ENCODE assay signal across 17 cellular contexts in the genomic region with DNA sequence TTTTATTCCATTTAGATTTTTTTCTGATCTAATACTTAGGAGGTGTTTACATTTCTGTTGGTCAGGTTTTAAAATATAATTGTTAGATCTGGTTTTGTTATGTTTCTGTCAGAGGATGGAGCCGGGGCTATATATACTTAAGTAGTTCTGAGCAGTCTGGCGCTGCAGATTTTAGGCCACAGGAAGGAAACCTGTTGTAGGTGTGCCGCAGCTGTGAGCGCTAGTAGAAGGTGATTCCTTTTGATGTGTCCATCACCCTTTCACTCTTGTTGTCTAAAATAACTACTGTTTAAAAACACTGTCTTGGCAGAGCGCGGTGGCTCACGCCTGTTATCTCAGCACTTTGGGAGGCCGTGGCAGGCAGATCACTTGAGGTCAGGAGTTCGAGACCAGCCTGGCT. TPM values are rescaled to one million over a fixed set of nuclear protein-coding genes. Genes with fewer than 3 reads are reported as not detected.
A peak's percentile ranks its signal among the peaks of the same experiment; 100 is the strongest.
DNase-seq lines count a peak whose midpoint lies in the region; ATAC-seq and TF ChIP-seq lines count a peak whose summit lies in the region.
"Had no signal": no experiment of that assay in that cellular context is flagged by ENCODE, and none has a peak within 500 bp of the region (broad histone marks: within the 10 kb centered on the region; RNA-seq: fewer than 3 reads in every experiment).

No MANE protein-coding gene starts in this region.

- no peaks in the 10 kb centered on the region for H3K27me3 Mint-ChIP-seq in activated naive CD8-positive, alpha-beta T cell treated with anti-CD3 and anti-CD28 coated beads, Interleukin-2, amount 50 U/mL, for 24 hours
- H3K27me3 Mint-ChIP-seq in activated naive CD8-positive, alpha-beta T cell treated with anti-CD3 and anti-CD28 coated beads for 36 hours = no peaks in the 10 kb centered on the region
- no peaks in the 10 kb centered on the region for H3K27me3 Mint-ChIP-seq in T-helper 17 cell
- peaks cover 0 to 2% (median 2%) of the 10 kb centered on the region in 3 donors for H3K27me3 Mint-ChIP-seq in immature natural killer cell (ENCODE audit: low read depth in 3 of 3)

- DNase-seq in activated naive CD8-positive, alpha-beta T cell treated with anti-CD3 and anti-CD28 coated beads, Interleukin-2, amount 50 U/mL, for 24 hours = no peak
- DNase-seq in activated naive CD8-positive, alpha-beta T cell treated with anti-CD3 and anti-CD28 coated beads for 36 hours = no peak
- DNase-seq in T-helper 17 cell (no peak), immature natural killer cell (peak; percentile 38 to 54 (median 40)), upper lobe of right lung (peak; percentile 35), GDM1 (lab: John Stamatoyannopoulos, UW) (no peak), CD1c-positive myeloid dendritic cell (ENCODE audit: extremely low spot score) (no peak)
- DNase-seq: AML-193; GM23248; KBM-7; NCI-H1092; NCI-H1694; NCI-H2107; NCI-H69; NK-92 treated with Interleukin-12 subunit alpha and Interleukin-12 subunit beta, amount 100 ng/mL, for 24 hours; PC-3 had no signal

- H3K27ac ChIP-seq in upper lobe of right lung = no peak overlapping the region
- H3K27ac ChIP-seq: GM23248 had no signal

- intact Hi-C loops in upper lobe of right lung (cut with DNase I) = no loop called here

- H3K27ac Mint-ChIP-seq in activated naive CD8-positive, alpha-beta T cell treated with anti-CD3 and anti-CD28 coated beads, Interleukin-2, amount 50 U/mL, for 24 hours = peak overlapping the region; percentile 7
- no peak overlapping the region for H3K27ac Mint-ChIP-seq in activated naive CD8-positive, alpha-beta T cell treated with anti-CD3 and anti-CD28 coated beads for 36 hours
- peak overlapping the region; percentile 83 for H3K27ac Mint-ChIP-seq in T-helper 17 cell
- H3K27ac Mint-ChIP-seq in immature natural killer cell = peak overlapping the region; percentile 47 to 86 (median 82)

- TF ChIP-seq CTCF in upper lobe of right lung (IDR thresholded peaks at IDR 0.05) = no peak

- no peaks in the 10 kb centered on the region for H3K9me3 Mint-ChIP-seq in activated naive CD8-positive, alpha-beta T cell treated with anti-CD3 and anti-CD28 coated beads, Interleukin-2, amount 50 U/mL, for 24 hours
- H3K9me3 Mint-ChIP-seq in activated naive CD8-positive, alpha-beta T cell treated with anti-CD3 and anti-CD28 coated beads for 36 hours = no peaks in the 10 kb centered on the region
- H3K9me3 Mint-ChIP-seq in immature natural killer cell = no peaks in the 10 kb centered on the region

- H3K27me3 ChIP-seq in upper lobe of right lung = no peaks in the 10 kb centered on the region

- peaks cover 46% of the 10 kb centered on the region for H3K36me3 ChIP-seq in upper lobe of right lung

- H3K9me3 ChIP-seq in T-helper 17 cell (ENCODE audit: control insufficient read depth, low read length, poor library complexity, severe bottlenecking) (no peaks in the 10 kb centered on the region), upper lobe of right lung (no peaks in the 10 kb centered on the region)

- no peaks in the 10 kb centered on the region for H3K4me1 ChIP-seq in upper lobe of right lung

- H3K4me3 ChIP-seq in upper lobe of right lung = no peak overlapping the region
- H3K4me3 ChIP-seq: GM23248 had no signal

- ATAC-seq in activated naive CD8-positive, alpha-beta T cell treated with anti-CD3 and anti-CD28 coated beads, Interleukin-2, amount 50 U/mL, for 24 hours = no peak
- ATAC-seq in T-helper 17 cell (peak; percentile 78), upper lobe of right lung (no peak), HG03342 (IDR thresholded peaks at IDR 0.05; ENCODE audit: unreplicated experiment) (no peak)
- ATAC-seq: PC-3 had no signal

- no peak overlapping the region for H3K4me3 Mint-ChIP-seq in activated naive CD8-positive, alpha-beta T cell treated with anti-CD3 and anti-CD28 coated beads, Interleukin-2, amount 50 U/mL, for 24 hours
- H3K4me3 Mint-ChIP-seq in activated naive CD8-positive, alpha-beta T cell treated with anti-CD3 and anti-CD28 coated beads for 36 hours = no peak overlapping the region
- peak overlapping the region; percentile 56 for H3K4me3 Mint-ChIP-seq in T-helper 17 cell
- H3K4me3 Mint-ChIP-seq in immature natural killer cell = peak overlapping the region; percentile 36 to 71 (median 58)

- H3K4me1 Mint-ChIP-seq in activated naive CD8-positive, alpha-beta T cell treated with anti-CD3 and anti-CD28 coated beads, Interleukin-2, amount 50 U/mL, for 24 hours = peaks cover 24% of the 10 kb centered on the region
- peaks cover 16% of the 10 kb centered on the region for H3K4me1 Mint-ChIP-seq in activated naive CD8-positive, alpha-beta T cell treated with anti-CD3 and anti-CD28 coated beads for 36 hours
- H3K4me1 Mint-ChIP-seq in T-helper 17 cell (peaks cover 26% of the 10 kb centered on the region), immature natural killer cell (peaks cover 45 to 63% of the 10 kb centered on the region in 2 donors)

- H3K36me3 Mint-ChIP-seq in activated naive CD8-positive, alpha-beta T cell treated with anti-CD3 and anti-CD28 coated beads, Interleukin-2, amount 50 U/mL, for 24 hours (ENCODE audit: low read depth) = peaks cover 15% of the 10 kb centered on the region
- peaks cover 11% of the 10 kb centered on the region for H3K36me3 Mint-ChIP-seq in activated naive CD8-positive, alpha-beta T cell treated with anti-CD3 and anti-CD28 coated beads for 36 hours
- H3K36me3 Mint-ChIP-seq in T-helper 17 cell (ENCODE audit: low read depth) (no peaks in the 10 kb centered on the region), immature natural killer cell (peaks cover 4 to 32% (median 12%) of the 10 kb centered on the region in 3 donors)

RNA-seq across cellular contexts. Expression of a gene that starts 17.0 kb away (rescaled TPM):
- 1 to 10 TPM; 4.4 to 4.7 TPM for total RNA-seq in activated naive CD8-positive, alpha-beta T cell treated with anti-CD3 and anti-CD28 coated beads for 36 hours
- total RNA-seq in T-helper 17 cell = 1 to 10 TPM; 5.0 to 8.2 TPM
- polyA plus RNA-seq in immature natural killer cell = 1 to 10 TPM in 1 of 3 donors, under 1 TPM in 1, not detected in 1; 0.96 to 1.2 TPM
- total RNA-seq in upper lobe of right lung = 15.1 TPM

RNA-seq across cellular contexts. Expression of a gene that starts 37.2 kb away (rescaled TPM):
- total RNA-seq in activated naive CD8-positive, alpha-beta T cell treated with anti-CD3 and anti-CD28 coated beads for 36 hours = 1 to 10 TPM in 1 of 2 experiments, under 1 TPM in 1; 0.56 to 1.1 TPM
- total RNA-seq in T-helper 17 cell (10 to 100 TPM in 1 of 2 donors, 1 to 10 TPM in 1; 9.3 to 12.6 TPM), upper lobe of right lung (15.9 TPM)
- polyA plus RNA-seq in immature natural killer cell = 1 to 10 TPM; 2.6 to 3.4 (median 2.9) TPM

Comparison
In these comparisons a context has a peak if more than half of its experiments do, and no peak if none do; other contexts are left out.
1. DNase-seq: peak in immature natural killer cell (3 of 3) and upper lobe of right lung (single experiment); none in activated naive CD8-positive, alpha-beta T cell treated with anti-CD3 and anti-CD28 coated beads, Interleukin-2, amount 50 U/mL, for 24 hours (single experiment), activated naive CD8-positive, alpha-beta T cell treated with anti-CD3 and anti-CD28 coated beads for 36 hours (single experiment), T-helper 17 cell (0 of 3), GDM1 (single experiment) and CD1c-positive myeloid dendritic cell (single experiment).
2. H3K4me3 Mint-ChIP-seq: peak in T-helper 17 cell (single experiment) and immature natural killer cell (5 of 5); none in activated naive CD8-positive, alpha-beta T cell treated with anti-CD3 and anti-CD28 coated beads, Interleukin-2, amount 50 U/mL, for 24 hours (single experiment) and activated naive CD8-positive, alpha-beta T cell treated with anti-CD3 and anti-CD28 coated beads for 36 hours (single experiment).